Comparison of ENCODE assay signal across 8 cellular contexts in the genomic region with DNA sequence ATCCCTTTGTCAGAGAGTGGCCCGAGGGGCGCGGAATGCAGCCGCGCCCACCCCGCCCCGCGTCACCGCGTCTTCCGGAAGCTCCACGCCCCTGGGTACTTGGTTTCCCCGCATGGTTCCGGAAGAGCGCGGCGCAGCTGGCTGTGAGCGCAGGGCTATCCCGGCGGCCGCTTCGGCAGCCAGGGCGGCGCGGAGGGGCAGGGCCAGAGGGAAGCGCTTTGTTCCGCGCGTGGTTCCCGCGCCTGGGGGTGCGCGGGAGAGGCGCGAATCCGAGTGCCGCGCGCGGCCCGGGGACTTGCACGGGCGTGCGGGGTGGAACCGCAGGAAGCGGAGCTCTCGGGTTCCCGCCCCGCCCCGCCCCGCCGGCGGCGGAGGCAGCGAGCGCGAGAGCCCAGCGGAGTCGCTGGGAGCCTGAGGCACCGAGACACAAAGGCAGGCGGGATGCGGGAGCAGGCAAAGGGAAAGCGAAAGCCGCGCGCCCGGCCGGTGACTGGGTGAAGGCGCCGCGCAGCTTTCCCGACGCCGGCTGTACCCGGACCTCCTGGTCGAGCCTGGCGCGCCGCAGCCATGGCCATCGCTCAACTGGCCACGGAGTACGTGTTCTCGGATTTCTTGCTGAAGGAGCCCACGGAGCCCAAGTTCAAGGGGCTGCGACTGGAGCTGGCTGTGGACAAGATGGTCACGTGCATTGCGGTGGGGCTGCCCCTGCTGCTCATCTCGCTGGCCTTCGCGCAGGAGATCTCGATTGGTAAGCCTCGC. TPM values are rescaled to one million over a fixed set of nuclear protein-coding genes. Genes with fewer than 3 reads are reported as not detected.
DNase-seq lines count a peak whose midpoint lies in the region; ATAC-seq and TF ChIP-seq lines count a peak whose summit lies in the region.

PANX1 (plus strand) TSS at position 96 of the 759 bp plus-strand sequence; CDS start at position 568, 472 bp downstream.

- DNase-seq in DMS 273 treated with DMSO at 0.1 percent for 48 hours (lab: John Stamatoyannopoulos, UW), result peak; percentile 51
- peak; percentile 79 for DNase-seq in HuH-7 (ENCODE audit: low spot score)
- peak; percentile 90 for DNase-seq in OCI-M1 (lab: John Stamatoyannopoulos, UW)
- peak; percentile 85 for DNase-seq in activated T-cell treated with anti-CD3 and anti-CD28 coated beads, Interleukin-2, amount 50 U/mL, for 24 hours
- peak; percentile 92 for DNase-seq in esophagus muscularis mucosa (ENCODE audit: extremely low spot score)
- peak; percentile 91 for DNase-seq in myocyte (ENCODE audit: low read depth)
- DNase-seq in stimulated activated effector memory CD8-positive, alpha-beta T cell treated with anti-CD3 and anti-CD28 coated beads, Interleukin-12 subunit alpha, Interleukin-12 subunit beta, amount 100 ng/mL, for 72 hours (ENCODE audit: low spot score in 2 of 2), result peak; percentile 56 to 71

- peak within 1 kb of the TSS; percentile 69 to 91 (median 86) for H3K4me3 ChIP-seq in esophagus muscularis mucosa

- WGBS in esophagus muscularis mucosa, result 0% methylated on average over 11 of the region's 92 CpGs

- peaks cover 4% of the 10 kb centered on the region for H3K9me3 Mint-ChIP-seq in activated T-cell treated with anti-CD3 and anti-CD28 coated beads, Interleukin-2, amount 50 U/mL, for 24 hours
- no peaks in the 10 kb centered on the region for H3K9me3 Mint-ChIP-seq in stimulated activated effector memory CD8-positive, alpha-beta T cell treated with anti-CD3 and anti-CD28 coated beads, Interleukin-12 subunit alpha, Interleukin-12 subunit beta, amount 100 ng/mL, for 72 hours

- no peaks in the 10 kb centered on the region for H3K27me3 Mint-ChIP-seq in activated T-cell treated with anti-CD3 and anti-CD28 coated beads, Interleukin-2, amount 50 U/mL, for 24 hours

- peak; percentile 88 for ATAC-seq in GM21526 (IDR thresholded peaks at IDR 0.05; ENCODE audit: low FRiP score, unreplicated experiment)
- ATAC-seq in stimulated activated effector memory CD8-positive, alpha-beta T cell treated with anti-CD3 and anti-CD28 coated beads, Interleukin-12 subunit alpha, Interleukin-12 subunit beta, amount 100 ng/mL, for 72 hours, result peak; percentile 92

- H3K4me1 ChIP-seq in esophagus muscularis mucosa, result peaks cover 36 to 52% (median 47%) of the 10 kb centered on the region in 4 donors

- intact Hi-C loops in esophagus muscularis mucosa (cut with DNase I), result no loop called here

- no peaks in the 10 kb centered on the region for H3K9me3 ChIP-seq in esophagus muscularis mucosa

- H3K27ac ChIP-seq in esophagus muscularis mucosa (replicated peaks in 1 of 4), result peak within 1 kb of the TSS; percentile 85 to 98 (median 94)

- peaks cover 29% of the 10 kb centered on the region for H3K4me1 Mint-ChIP-seq in activated T-cell treated with anti-CD3 and anti-CD28 coated beads, Interleukin-2, amount 50 U/mL, for 24 hours (ENCODE audit: low read depth)
- peaks cover 30% of the 10 kb centered on the region for H3K4me1 Mint-ChIP-seq in stimulated activated effector memory CD8-positive, alpha-beta T cell treated with anti-CD3 and anti-CD28 coated beads, Interleukin-12 subunit alpha, Interleukin-12 subunit beta, amount 100 ng/mL, for 72 hours

- peaks cover 5% of the 10 kb centered on the region for H3K36me3 Mint-ChIP-seq in activated T-cell treated with anti-CD3 and anti-CD28 coated beads, Interleukin-2, amount 50 U/mL, for 24 hours (ENCODE audit: low read depth)
- peaks cover 8% of the 10 kb centered on the region for H3K36me3 Mint-ChIP-seq in stimulated activated effector memory CD8-positive, alpha-beta T cell treated with anti-CD3 and anti-CD28 coated beads, Interleukin-12 subunit alpha, Interleukin-12 subunit beta, amount 100 ng/mL, for 72 hours

- no peaks in the 10 kb centered on the region for H3K36me3 ChIP-seq in esophagus muscularis mucosa

- peak; percentile 51 for TF ChIP-seq POLR2A in esophagus muscularis mucosa (IDR thresholded peaks at IDR 0.05; ENCODE audit: low read depth)

- H3K27ac Mint-ChIP-seq in activated T-cell treated with anti-CD3 and anti-CD28 coated beads, Interleukin-2, amount 50 U/mL, for 24 hours, result peak within 1 kb of the TSS; percentile 96
- no peak within 1 kb of the TSS for H3K27ac Mint-ChIP-seq in stimulated activated effector memory CD8-positive, alpha-beta T cell treated with anti-CD3 and anti-CD28 coated beads, Interleukin-12 subunit alpha, Interleukin-12 subunit beta, amount 100 ng/mL, for 72 hours

- no peak within 1 kb of the TSS for H3K4me3 Mint-ChIP-seq in activated T-cell treated with anti-CD3 and anti-CD28 coated beads, Interleukin-2, amount 50 U/mL, for 24 hours
- H3K4me3 Mint-ChIP-seq in stimulated activated effector memory CD8-positive, alpha-beta T cell treated with anti-CD3 and anti-CD28 coated beads, Interleukin-12 subunit alpha, Interleukin-12 subunit beta, amount 100 ng/mL, for 72 hours, result no peak within 1 kb of the TSS

- peak; percentile 35 for TF ChIP-seq EP300 in esophagus muscularis mucosa (IDR thresholded peaks at IDR 0.05)

- no peak for TF ChIP-seq CTCF in esophagus muscularis mucosa (IDR thresholded peaks at IDR 0.05)

- H3K27me3 ChIP-seq in esophagus muscularis mucosa, result no peaks in the 10 kb centered on the region

RNA-seq across cellular contexts. Expression of gene PANX1, which starts in this region (rescaled TPM):
- total RNA-seq in esophagus muscularis mucosa (10 to 100 TPM; 25.7 to 35.6 (median 29.7) TPM), myocyte (58.4 and 63.1 TPM in 2 replicates)
- 15.7 TPM for polyA plus RNA-seq in myocyte (2012)

Comparison
In these comparisons a context has a peak if more than half of its experiments do, and no peak if none do; other contexts are left out.
1. Peak in every context shown above with its lines: DNase-seq, ATAC-seq, H3K4me3 ChIP-seq and H3K27ac ChIP-seq.